19 cellular contexts compared by ENCODE assay signal in genomic region chr4:107711831-107712230, GRCh38. TPM values are rescaled to one million over a fixed set of nuclear protein-coding genes. Genes with fewer than 3 reads are reported as not detected.
DNase-seq lines count a peak whose midpoint lies in the region; ATAC-seq and TF ChIP-seq lines count a peak whose summit lies in the region.
"Had no signal": no experiment of that assay in that cellular context is flagged by ENCODE, and none has a peak within 500 bp of the region (broad histone marks: within the 10 kb centered on the region; RNA-seq: fewer than 3 reads in every experiment).

No MANE protein-coding gene starts in this region.

- no peak overlapping the region for H3K4me3 ChIP-seq in Loucy (ENCODE audit: low read length, poor library complexity, severe bottlenecking)
- no peak overlapping the region for H3K4me3 ChIP-seq in WERI-Rb-1 (ENCODE audit: low read depth, low read length)
- no peak overlapping the region for H3K4me3 ChIP-seq in mesenchymal stem cell (ENCODE audit: insufficient read depth in 1 of 2, low read depth in 1 of 2, low read length in 2 of 2)
- H3K4me3 ChIP-seq: BLaER1 had no signal

- H3K14ac ChIP-seq in mesenchymal stem cell (ENCODE audit: low read length in 2 of 2), result no peak overlapping the region

- WGBS in mesenchymal stem cell, result 61% methylated on average over 2 of the region's 3 CpGs

- H3K9me3 ChIP-seq in Loucy (ENCODE audit: insufficient read depth, low read depth, low read length) (peaks cover 6% of the 10 kb centered on the region; the same call in 1 of the 2 replicates), WERI-Rb-1 (ENCODE audit: severe bottlenecking) (peaks cover 4% of the 10 kb centered on the region), mesenchymal stem cell (ENCODE audit: control insufficient read depth, low read length) (peaks cover 6% of the 10 kb centered on the region)
- H3K9me3 ChIP-seq: SK-N-SH had no signal

- H3K18ac ChIP-seq in mesenchymal stem cell (ENCODE audit: low read depth in 1 of 2, low read length in 2 of 2), result peak overlapping the region in 1 of 2 experiments; percentile 2

- no peak overlapping the region for H2BK120ac ChIP-seq in mesenchymal stem cell (ENCODE audit: low read depth, low read length)

- H3K27me3 ChIP-seq in Loucy (ENCODE audit: insufficient read depth, low read length, poor library complexity, severe bottlenecking) (no peaks in the 10 kb centered on the region), WERI-Rb-1 (ENCODE audit: insufficient read depth, low read depth, severe bottlenecking) (no peaks in the 10 kb centered on the region), mesenchymal stem cell (ENCODE audit: control insufficient read depth in 1 of 2, insufficient read depth in 1 of 2, low read length in 2 of 2) (no peaks in the 10 kb centered on the region)
- H3K27me3 ChIP-seq: BLaER1 had no signal

- H3K9ac ChIP-seq in Loucy (ENCODE audit: low read depth, low read length, poor library complexity, severe bottlenecking), result no peak overlapping the region
- H3K9ac ChIP-seq in mesenchymal stem cell (ENCODE audit: low read length), result no peak overlapping the region
- H3K9ac ChIP-seq: BLaER1, KMS-11, SK-N-SH had no signal

- H3F3A ChIP-seq in Loucy (ENCODE audit: low read depth), result no peaks in the 10 kb centered on the region

- H2BK15ac ChIP-seq in mesenchymal stem cell (ENCODE audit: low read depth, poor library complexity, severe bottlenecking), result no peak overlapping the region

- H2BK5ac ChIP-seq in mesenchymal stem cell (ENCODE audit: low read depth, low read length, poor library complexity, severe bottlenecking), result no peak overlapping the region

- no peak overlapping the region for H3K23ac ChIP-seq in mesenchymal stem cell (ENCODE audit: low read length in 2 of 2)

- no peaks in the 10 kb centered on the region for H3K36me3 ChIP-seq in Loucy (ENCODE audit: insufficient read depth, low read length)
- peaks cover 47% of the 10 kb centered on the region for H3K36me3 ChIP-seq in WERI-Rb-1
- peaks cover 0 to 9% of the 10 kb centered on the region in 2 experiments for H3K36me3 ChIP-seq in mesenchymal stem cell (ENCODE audit: control insufficient read depth in 1 of 2, insufficient read depth in 2 of 2, low read depth in 1 of 2, low read length in 2 of 2)

- no peak overlapping the region for H3K4ac ChIP-seq in mesenchymal stem cell (ENCODE audit: low read depth in 1 of 2, low read length in 2 of 2)

- no peak overlapping the region for H4K8ac ChIP-seq in mesenchymal stem cell (ENCODE audit: low read length)

- H2AK5ac ChIP-seq in mesenchymal stem cell (ENCODE audit: low read length, severe bottlenecking), result no peak overlapping the region

- H2BK12ac ChIP-seq in mesenchymal stem cell (ENCODE audit: low read length in 2 of 2), result no peak overlapping the region

- H3K4me1 ChIP-seq in Loucy (ENCODE audit: insufficient read depth, low read length, poor library complexity, severe bottlenecking) (peaks cover 37% of the 10 kb centered on the region), mesenchymal stem cell (ENCODE audit: control insufficient read depth, insufficient read depth, low read depth, low read length) (peaks cover 11% of the 10 kb centered on the region)

- no peak for DNase-seq in WERI-Rb-1
- DNase-seq in mesenchymal stem cell, result no peak
- DNase-seq: CD8-positive, alpha-beta T cell; DMS79 treated with DMSO at 0.1 percent for 48 hours; NCI-H1092; NCI-H1436 treated with DMSO at 0.1 percent for 48 hours; NCI-H2029; NCI-H446 treated with DMSO at 0.1 percent for 48 hours; NCI-H774; RPMI8226; SHP77 treated with DMSO at 0.1 percent for 48 hours; SK-N-SH had no signal

- no peak for ATAC-seq in HG02623 (IDR thresholded peaks at IDR 0.05; ENCODE audit: unreplicated experiment)
- ATAC-seq in HG03565 (IDR thresholded peaks at IDR 0.05; ENCODE audit: unreplicated experiment), result no peak
- ATAC-seq in SK-N-SH treated with all-trans-retinoic acid at 6 μM for 48 hours, result no peak
- ATAC-seq: CD8-positive, alpha-beta T cell had no signal

- TF ChIP-seq CTCF in 22Rv1 (IDR thresholded peaks at IDR 0.05), result no peak
- no peak for TF ChIP-seq CTCF in Loucy (conservative IDR thresholded peaks at IDR 0.05; ENCODE audit: low read length)
- TF ChIP-seq CTCF in WERI-Rb-1 (IDR thresholded peaks at IDR 0.05; ENCODE audit: low read depth, low read length), result no peak

- H2AFZ ChIP-seq in Loucy (ENCODE audit: low read length), result no peak overlapping the region
- no peak overlapping the region for H2AFZ ChIP-seq in mesenchymal stem cell (ENCODE audit: low read depth, low read length)

- H4K91ac ChIP-seq in mesenchymal stem cell (ENCODE audit: low read length), result no peak overlapping the region

- peaks cover 6% of the 10 kb centered on the region for H4K20me1 ChIP-seq in Loucy (ENCODE audit: insufficient read depth, low read length, poor library complexity, severe bottlenecking)

- no peaks in the 10 kb centered on the region for H3K9me2 ChIP-seq in Loucy (replicated peaks; ENCODE audit: low read depth, low read length)
- H3K9me2 ChIP-seq: SK-N-SH had no signal

- peak overlapping the region; percentile 35; the same call in 1 of the 2 replicates for H3K27ac ChIP-seq in 22Rv1
- H3K27ac ChIP-seq in WERI-Rb-1, result peak overlapping the region; percentile 51
- peak overlapping the region; percentile 56 for H3K27ac ChIP-seq in mesenchymal stem cell (ENCODE audit: low read length, poor library complexity, severe bottlenecking)
- H3K27ac ChIP-seq: BLaER1, KMS-11 had no signal

- H3K79me1 ChIP-seq in mesenchymal stem cell (replicated peaks; ENCODE audit: low read length, poor library complexity, severe bottlenecking), result peaks cover 29% of the 10 kb centered on the region

- peaks cover 67% of the 10 kb centered on the region for H3K79me2 ChIP-seq in Loucy (ENCODE audit: insufficient read depth, low read length)

- H3K4me2 ChIP-seq in Loucy (ENCODE audit: low read depth, low read length, poor library complexity, severe bottlenecking) (peak overlapping the region; percentile 42), mesenchymal stem cell (ENCODE audit: low read length, poor library complexity, severe bottlenecking) (peak overlapping the region; percentile 42)
- H3K4me2 ChIP-seq: BLaER1, KMS-11, SK-N-SH had no signal

TF ChIP-seq in SK-N-SH treated with all-trans-retinoic acid at 6 μM for 48 hours, 23 proteins besides CTCF, POLR2A, EP300 and RAD21 (continues in another document):
- TF ChIP-seq SNAI2 (CRISPR knock-in tag; IDR thresholded peaks at IDR 0.05) (no peak), TSHZ2 (CRISPR knock-in tag; IDR thresholded peaks at IDR 0.05) (no peak), ZNF70 (CRISPR knock-in tag; IDR thresholded peaks at IDR 0.05) (no peak), ZNF8 (CRISPR knock-in tag; IDR thresholded peaks at IDR 0.05) (no peak), ZC3H10 (CRISPR knock-in tag; IDR thresholded peaks at IDR 0.05) (no peak), TOX (CRISPR knock-in tag; IDR thresholded peaks at IDR 0.05; ENCODE audit: borderline replicate concordance) (no peak), CSDC2 (CRISPR knock-in tag; IDR thresholded peaks at IDR 0.05) (no peak), ISL1 (CRISPR knock-in tag; IDR thresholded peaks at IDR 0.05) (no peak), ESRRG (CRISPR knock-in tag; IDR thresholded peaks at IDR 0.05) (no peak), ZNF565 (CRISPR knock-in tag; conservative IDR thresholded peaks at IDR 0.05; ENCODE audit: low read depth) (no peak), BACH2 (CRISPR knock-in tag; IDR thresholded peaks at IDR 0.05; ENCODE audit: borderline replicate concordance) (no peak), OSR1 (CRISPR knock-in tag; IDR thresholded peaks at IDR 0.05) (no peak), CSRNP3 (CRISPR knock-in tag; IDR thresholded peaks at IDR 0.05) (no peak)

RNA-seq across cellular contexts. Expression of gene PAPSS1, which starts 8.2 kb away (rescaled TPM):
- polyA plus RNA-seq in mesenchymal stem cell (2013, experiment 1 of 2), result 44.7 TPM
- polyA plus RNA-seq in mesenchymal stem cell (2013, experiment 2 of 2), result 50.7 TPM
